13 cellular contexts compared by ENCODE assay signal in the genomic region with DNA sequence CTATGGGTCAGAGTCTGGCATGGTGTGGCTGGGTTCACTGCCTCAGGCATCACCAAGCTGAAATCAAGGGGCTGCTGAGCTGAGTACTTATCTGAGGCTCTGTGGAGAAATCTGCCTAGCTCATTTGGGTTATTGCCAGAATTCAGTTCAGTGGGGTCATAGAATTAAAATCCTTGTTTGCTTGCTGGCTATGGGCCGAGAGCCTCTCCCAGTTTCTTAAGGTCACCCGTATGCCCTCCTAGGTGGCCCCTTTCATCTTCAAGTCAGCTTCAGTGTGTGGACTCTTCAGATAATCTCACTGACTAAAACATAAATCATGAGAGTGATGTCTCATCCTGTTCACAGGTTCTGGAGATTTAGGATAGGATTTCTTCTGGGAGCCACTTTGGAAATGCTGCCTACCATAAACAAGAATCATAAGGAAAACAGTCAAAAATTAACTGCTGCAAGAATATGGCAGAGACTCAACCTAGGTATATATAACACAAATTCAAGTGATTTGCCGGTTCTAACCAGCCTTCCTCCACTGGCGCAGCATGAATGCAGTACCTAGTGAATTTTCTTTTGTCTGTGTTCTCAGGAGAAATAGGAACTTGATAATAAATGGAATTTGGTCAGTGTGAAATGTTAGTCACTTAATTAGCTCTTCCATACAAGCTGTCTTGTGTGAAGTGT. TPM values are rescaled to one million over a fixed set of nuclear protein-coding genes. Genes with fewer than 3 reads are reported as not detected.
DNase-seq lines count a peak whose midpoint lies in the region; ATAC-seq, FAIRE-seq and TF ChIP-seq lines count a peak whose summit lies in the region.
"Had no signal": no experiment of that assay in that cellular context is flagged by ENCODE, and none has a peak within 500 bp of the region (broad histone marks: within the 10 kb centered on the region; RNA-seq: fewer than 3 reads in every experiment).

No MANE protein-coding gene starts in this region.

- peak; percentile 24 for DNase-seq in NCI-H1105 (lab: John Stamatoyannopoulos, UW)
- DNase-seq in RCC 7860 (ENCODE audit: low spot score): peak; percentile 18
- DNase-seq in hepatocyte (ENCODE audit: low spot score): no peak
- DNase-seq in head of caudate nucleus: no peak
- no peak for DNase-seq in T-helper 17 cell
- DNase-seq in DMS 273 treated with DMSO at 0.1 percent for 48 hours (lab: John Stamatoyannopoulos, UW): no peak
- DNase-seq: CD8-positive, alpha-beta memory T cell; naive thymus-derived CD4-positive, alpha-beta T cell; T-helper 9 cell had no signal

- no peaks in the 10 kb centered on the region for H3K36me3 ChIP-seq in hepatocyte (replicated peaks; ENCODE audit: insufficient read depth, low read depth)
- no peaks in the 10 kb centered on the region for H3K36me3 ChIP-seq in skeletal muscle tissue (ENCODE audit: control insufficient read depth in 3 of 3, insufficient read depth in 3 of 3, low read length in 3 of 3)

- no peak overlapping the region for H2AFZ ChIP-seq in hepatocyte

- 68% methylated on average over 4 of the region's 4 CpGs for WGBS in hepatocyte (ENCODE audit: low lambda C conversion rate, missing lambda C conversion rate)

- no peaks in the 10 kb centered on the region for H3K79me2 ChIP-seq in hepatocyte

- H3K4me1 Mint-ChIP-seq in T-helper 17 cell: no peaks in the 10 kb centered on the region
- H3K4me1 Mint-ChIP-seq: activated naive CD4-positive, alpha-beta T cell treated with anti-CD3 and anti-CD28 coated beads, Interleukin-2, amount 50 U/mL, for 24 hours; CD8-positive, alpha-beta memory T cell; naive thymus-derived CD4-positive, alpha-beta T cell had no signal

- H3K9me3 ChIP-seq in hepatocyte (ENCODE audit: low read depth) (no peaks in the 10 kb centered on the region), skeletal muscle tissue (ENCODE audit: control insufficient read depth in 3 of 3, low read length in 3 of 3) (no peaks in the 10 kb centered on the region), T-helper 17 cell (ENCODE audit: control insufficient read depth, low read length, poor library complexity, severe bottlenecking) (no peaks in the 10 kb centered on the region)

- H3K27ac Mint-ChIP-seq in T-helper 17 cell: no peak overlapping the region
- H3K27ac Mint-ChIP-seq: activated naive CD4-positive, alpha-beta T cell treated with anti-CD3 and anti-CD28 coated beads, Interleukin-2, amount 50 U/mL, for 24 hours; CD8-positive, alpha-beta memory T cell; naive thymus-derived CD4-positive, alpha-beta T cell had no signal

- H3K9ac ChIP-seq in skeletal muscle tissue (ENCODE audit: low read depth in 1 of 3, low read length in 3 of 3): no peak overlapping the region

- H3K27me3 Mint-ChIP-seq in T-helper 17 cell: peaks cover 7% of the 10 kb centered on the region

- H3K4me2 ChIP-seq in hepatocyte: peak overlapping the region; percentile 12
- H3K4me2 ChIP-seq: smooth muscle cell had no signal

- no peak overlapping the region for H3K4me3 ChIP-seq in hepatocyte
- H3K4me3 ChIP-seq in skeletal muscle tissue (ENCODE audit: low read length in 3 of 3): no peak overlapping the region
- H3K4me3 ChIP-seq: coronary artery, smooth muscle cell had no signal

- H4K20me1 ChIP-seq in hepatocyte (ENCODE audit: insufficient read depth, poor library complexity, severe bottlenecking): no peaks in the 10 kb centered on the region

- no peak for TF ChIP-seq CTCF in hepatocyte (IDR thresholded peaks at IDR 0.05; ENCODE audit: poor library complexity)

- no peaks in the 10 kb centered on the region for H3K27me3 ChIP-seq in hepatocyte
- no peaks in the 10 kb centered on the region for H3K27me3 ChIP-seq in skeletal muscle tissue (ENCODE audit: control insufficient read depth in 3 of 3, insufficient read depth in 3 of 3, low read length in 3 of 3)

- FAIRE-seq in RCC 7860 (lab: Jason Lieb, UNC): peak; percentile 71

- no peaks in the 10 kb centered on the region for H3K36me3 Mint-ChIP-seq in T-helper 17 cell (ENCODE audit: low read depth)
- H3K36me3 Mint-ChIP-seq: activated naive CD4-positive, alpha-beta T cell treated with anti-CD3 and anti-CD28 coated beads, Interleukin-2, amount 50 U/mL, for 24 hours; CD8-positive, alpha-beta memory T cell; naive thymus-derived CD4-positive, alpha-beta T cell had no signal

- H3K4me1 ChIP-seq in hepatocyte (ENCODE audit: insufficient read depth) (peaks cover 15% of the 10 kb centered on the region), skeletal muscle tissue (ENCODE audit: control insufficient read depth in 3 of 3, insufficient read depth in 3 of 3, low read length in 3 of 3) (no peaks in the 10 kb centered on the region)

- no peaks in the 10 kb centered on the region for H3K9me2 ChIP-seq in hepatocyte (replicated peaks; ENCODE audit: insufficient read depth)

- no peak overlapping the region for H3K4me3 Mint-ChIP-seq in T-helper 17 cell
- H3K4me3 Mint-ChIP-seq: activated naive CD4-positive, alpha-beta T cell treated with anti-CD3 and anti-CD28 coated beads, Interleukin-2, amount 50 U/mL, for 24 hours; CD8-positive, alpha-beta memory T cell; naive thymus-derived CD4-positive, alpha-beta T cell had no signal

- intact Hi-C loops in head of caudate nucleus (cut with DNase I): no loop called here

- no peak for ATAC-seq in T-helper 17 cell
- ATAC-seq: naive thymus-derived CD4-positive, alpha-beta T cell had no signal

- H3K27ac ChIP-seq in hepatocyte (no peak overlapping the region), skeletal muscle tissue (ENCODE audit: low read depth, low read length) (peak overlapping the region; percentile 37)
- H3K27ac ChIP-seq: coronary artery had no signal

RNA-seq across cellular contexts. Expression of a gene that starts 5.3 kb away (rescaled TPM):
- total RNA-seq in hepatocyte (22.3 and 26.4 TPM in 2 replicates), skeletal muscle tissue (1.0 TPM), T-helper 17 cell (not detected)
- polyA plus RNA-seq in hepatocyte: 6.5 and 12.5 TPM in 2 replicates
- total RNA-seq: CD8-positive, alpha-beta memory T cell had no signal
- polyA plus RNA-seq: CD8-positive, alpha-beta memory T cell; smooth muscle cell had no signal

Comparison
In these comparisons a context has a peak if more than half of its experiments do, and no peak if none do; other contexts are left out.
1. DNase-seq: peak in NCI-H1105 (single experiment) and RCC 7860 (single experiment); none in hepatocyte (single experiment), head of caudate nucleus (0 of 42), T-helper 17 cell (0 of 3) and DMS 273 treated with DMSO at 0.1 percent for 48 hours (single experiment).
2. RNA of a gene that starts 5.3 kb away (total RNA-seq): 22.3 to 26.4 TPM in hepatocyte; 1.0 TPM in skeletal muscle tissue (single experiment) and not detected in T-helper 17 cell; every median in the first group is over 10 times any median in the second.